Comparison of ENCODE assay signal across 34 cellular contexts in genomic region chr6:169439710-169440109, GRCh38.
"Had no signal": no experiment of that assay in that cellular context is flagged by ENCODE, and none has a peak within 500 bp of the region (broad histone marks: within the 10 kb centered on the region; RNA-seq: fewer than 3 reads in every experiment).

No MANE protein-coding gene starts in this region.

- H3K36me3 ChIP-seq: ascending aorta, breast epithelium, cardiac muscle cell, gastrocnemius medialis, heart right ventricle had no signal

- H3K27ac Mint-ChIP-seq: activated B cell treated with CpG ODN at 0.5 μM for 24 hours; activated CD4-positive, alpha-beta memory T cell treated with anti-CD3 and anti-CD28 coated beads for 36 hours; activated CD4-positive, alpha-beta T cell treated with anti-CD3 and anti-CD28 coated beads for 36 hours; activated CD4-positive, alpha-beta T cell treated with anti-CD3 and anti-CD28 coated beads, Interleukin-2, amount 10 ng/mL, durations not matched to agents 24 days and 14 days; activated CD8-positive, alpha-beta memory T cell treated with anti-CD3 and anti-CD28 coated beads, Interleukin-2, amount 10 ng/mL, durations not matched to agents 7 days and 5 days; activated CD8-positive, alpha-beta T cell treated with anti-CD3 and anti-CD28 coated beads, Interleukin-2, amount 10 ng/mL, durations not matched to agents 7 days and 5 days; activated naive CD4-positive, alpha-beta T cell treated with anti-CD3 and anti-CD28 coated beads, Interleukin-2, amount 10 ng/mL, durations not matched to agents 7 days and 5 days; activated naive CD4-positive, alpha-beta T cell treated with anti-CD3 and anti-CD28 coated beads, Interleukin-2, amount 50 U/mL, for 72 hours; activated naive CD8-positive, alpha-beta T cell treated with anti-CD3 and anti-CD28 coated beads, Interleukin-2, amount 10 ng/mL, durations not matched to agents 7 days and 5 days; activated T-cell treated with anti-CD3 and anti-CD28 coated beads, Interleukin-2, amount 50 U/mL, for 72 hours; brain; dendritic cell treated with granulocyte-macrophage colony-stimulating factor and Interleukin-4, amounts not matched to agents 40 ng/mL and 50 ng/mL, for 4 days had no signal

- H3K4me1 ChIP-seq: ascending aorta, breast epithelium, gastrocnemius medialis, heart right ventricle had no signal

- H3K4me3 Mint-ChIP-seq: activated B cell treated with CpG ODN at 0.5 μM for 24 hours; activated CD4-positive, alpha-beta memory T cell treated with anti-CD3 and anti-CD28 coated beads for 36 hours; activated CD4-positive, alpha-beta T cell treated with anti-CD3 and anti-CD28 coated beads for 36 hours; activated CD4-positive, alpha-beta T cell treated with anti-CD3 and anti-CD28 coated beads, Interleukin-2, amount 10 ng/mL, durations not matched to agents 24 days and 14 days; activated CD8-positive, alpha-beta memory T cell treated with anti-CD3 and anti-CD28 coated beads, Interleukin-2, amount 10 ng/mL, durations not matched to agents 7 days and 5 days; activated CD8-positive, alpha-beta T cell treated with anti-CD3 and anti-CD28 coated beads, Interleukin-2, amount 10 ng/mL, durations not matched to agents 7 days and 5 days; activated naive CD4-positive, alpha-beta T cell treated with anti-CD3 and anti-CD28 coated beads, Interleukin-2, amount 10 ng/mL, durations not matched to agents 7 days and 5 days; activated naive CD8-positive, alpha-beta T cell treated with anti-CD3 and anti-CD28 coated beads, Interleukin-2, amount 10 ng/mL, durations not matched to agents 7 days and 5 days; activated T-cell treated with anti-CD3 and anti-CD28 coated beads, Interleukin-2, amount 50 U/mL, for 72 hours; brain; dendritic cell treated with granulocyte-macrophage colony-stimulating factor and Interleukin-4, amounts not matched to agents 40 ng/mL and 50 ng/mL, for 4 days had no signal

- H3K36me3 Mint-ChIP-seq: activated CD4-positive, alpha-beta memory T cell treated with anti-CD3 and anti-CD28 coated beads for 36 hours; activated CD8-positive, alpha-beta memory T cell treated with anti-CD3 and anti-CD28 coated beads, Interleukin-2, amount 10 ng/mL, durations not matched to agents 7 days and 5 days; activated naive CD4-positive, alpha-beta T cell treated with anti-CD3 and anti-CD28 coated beads, Interleukin-2, amount 10 ng/mL, durations not matched to agents 7 days and 5 days; activated naive CD8-positive, alpha-beta T cell treated with anti-CD3 and anti-CD28 coated beads, Interleukin-2, amount 10 ng/mL, durations not matched to agents 7 days and 5 days; brain had no signal

- FAIRE-seq: endothelial cell of umbilical vein had no signal

- H3K27ac ChIP-seq: ascending aorta, breast epithelium, cardiac muscle cell, coronary artery, dorsolateral prefrontal cortex, epithelial cell of prostate, gastrocnemius medialis, heart right ventricle, hepatocyte, VCaP had no signal

- DNase-seq: activated B cell treated with CpG ODN at 0.5 μM for 24 hours; activated CD4-positive, alpha-beta memory T cell treated with anti-CD3 and anti-CD28 coated beads for 36 hours; activated CD4-positive, alpha-beta T cell treated with anti-CD3 and anti-CD28 coated beads for 36 hours; activated CD4-positive, alpha-beta T cell treated with anti-CD3 and anti-CD28 coated beads, Interleukin-2, amount 10 ng/mL, durations not matched to agents 24 days and 14 days; activated CD4-positive, CD25-positive, alpha-beta regulatory T cell treated with anti-CD3 and anti-CD28 coated beads, Interleukin-2, amount 50 U/mL, for 72 hours; activated CD8-positive, alpha-beta memory T cell treated with anti-CD3 and anti-CD28 coated beads, Interleukin-2, amount 10 ng/mL, durations not matched to agents 7 days and 5 days; activated CD8-positive, alpha-beta memory T cell treated with anti-CD3 and anti-CD28 coated beads, Interleukin-2, amount 50 U/mL, for 4 hours; activated CD8-positive, alpha-beta T cell treated with anti-CD3 and anti-CD28 coated beads, Interleukin-2, amount 10 ng/mL, durations not matched to agents 7 days and 5 days; activated gamma-delta T cell; activated naive CD4-positive, alpha-beta T cell; activated naive CD4-positive, alpha-beta T cell treated with anti-CD3 and anti-CD28 coated beads, Interleukin-2, amount 10 ng/mL, durations not matched to agents 7 days and 5 days; activated naive CD8-positive, alpha-beta T cell treated with anti-CD3 and anti-CD28 coated beads, Interleukin-2, amount 10 ng/mL, durations not matched to agents 7 days and 5 days; activated T-cell treated with anti-CD3 and anti-CD28 coated beads, Interleukin-2, amount 50 U/mL, for 1 hour; activated T-cell treated with anti-CD3 and anti-CD28 coated beads, Interleukin-2, amount 50 U/mL, for 72 hours; central memory CD4-positive, alpha-beta T cell; cerebellar nuclear complex; dorsolateral prefrontal cortex; effector memory CD4-positive, alpha-beta T cell; foreskin fibroblast; gastrocnemius medialis; glutamatergic neuron; heart right ventricle; T-helper 2 cell had no signal

- H3K4me1 Mint-ChIP-seq: activated B cell treated with CpG ODN at 0.5 μM for 24 hours; activated CD4-positive, alpha-beta T cell treated with anti-CD3 and anti-CD28 coated beads for 36 hours; activated CD4-positive, alpha-beta T cell treated with anti-CD3 and anti-CD28 coated beads, Interleukin-2, amount 10 ng/mL, durations not matched to agents 24 days and 14 days; activated CD8-positive, alpha-beta memory T cell treated with anti-CD3 and anti-CD28 coated beads, Interleukin-2, amount 10 ng/mL, durations not matched to agents 7 days and 5 days; activated naive CD4-positive, alpha-beta T cell treated with anti-CD3 and anti-CD28 coated beads, Interleukin-2, amount 10 ng/mL, durations not matched to agents 7 days and 5 days; activated naive CD8-positive, alpha-beta T cell treated with anti-CD3 and anti-CD28 coated beads, Interleukin-2, amount 10 ng/mL, durations not matched to agents 7 days and 5 days; brain had no signal

- H3K9me3 Mint-ChIP-seq: activated CD4-positive, alpha-beta T cell treated with anti-CD3 and anti-CD28 coated beads, Interleukin-2, amount 10 ng/mL, durations not matched to agents 24 days and 14 days; activated naive CD4-positive, alpha-beta T cell treated with anti-CD3 and anti-CD28 coated beads, Interleukin-2, amount 50 U/mL, for 72 hours had no signal

- H3K27me3 Mint-ChIP-seq: activated CD4-positive, alpha-beta T cell treated with anti-CD3 and anti-CD28 coated beads, Interleukin-2, amount 10 ng/mL, durations not matched to agents 24 days and 14 days; dendritic cell treated with granulocyte-macrophage colony-stimulating factor and Interleukin-4, amounts not matched to agents 40 ng/mL and 50 ng/mL, for 4 days had no signal

- H3K9me3 ChIP-seq: gastrocnemius medialis had no signal

- H3K4me3 ChIP-seq: ascending aorta, breast epithelium, cardiac muscle cell, coronary artery, dorsolateral prefrontal cortex, gastrocnemius medialis, heart right ventricle, hepatocyte had no signal

- H3K27me3 ChIP-seq: ascending aorta, breast epithelium, cardiac muscle cell, dorsolateral prefrontal cortex, gastrocnemius medialis, heart right ventricle, hepatocyte had no signal

- ATAC-seq: activated CD4-positive, alpha-beta T cell treated with anti-CD3 and anti-CD28 coated beads for 36 hours; activated CD8-positive, alpha-beta memory T cell treated with anti-CD3 and anti-CD28 coated beads, Interleukin-2, amount 10 ng/mL, durations not matched to agents 7 days and 5 days; activated CD8-positive, alpha-beta T cell treated with anti-CD3 and anti-CD28 coated beads, Interleukin-2, amount 10 ng/mL, durations not matched to agents 7 days and 5 days; activated naive CD4-positive, alpha-beta T cell treated with anti-CD3 and anti-CD28 coated beads, Interleukin-2, amount 50 U/mL, for 72 hours; activated T-cell treated with anti-CD3 and anti-CD28 coated beads, Interleukin-2, amount 50 U/mL, for 72 hours; gastrocnemius medialis; heart right ventricle had no signal
